In genomic region chr14:34843011-34843554, GRCh38 we compare ENCODE assay signal across 8 cellular contexts. TPM values are rescaled to one million over a fixed set of nuclear protein-coding genes. Genes with fewer than 3 reads are reported as not detected.
DNase-seq lines count a peak whose midpoint lies in the region; ATAC-seq and TF ChIP-seq lines count a peak whose summit lies in the region.

No MANE protein-coding gene starts in this region.

- no peak for DNase-seq in activated T-cell treated with anti-CD3 and anti-CD28 coated beads, Interleukin-2, amount 50 U/mL, for 4 hours
- no peak for DNase-seq in activated T-cell treated with anti-CD3 and anti-CD28 coated beads, Interleukin-2, amount 50 U/mL, for 1 hour
- peak; percentile 14 for DNase-seq in NCI-H446 treated with DMSO at 0.1 percent for 48 hours (lab: John Stamatoyannopoulos, UW)
- DNase-seq in breast epithelium (ENCODE audit: low spot score in 2 of 2) = no peak
- no peak for DNase-seq in mesothelial cell of epicardium (ENCODE audit: low spot score in 2 of 2, unreplicated experiment in 2 of 2)
- no peak for DNase-seq in neural progenitor cell (ENCODE audit: low spot score)

- no peaks in the 10 kb centered on the region for H3K9me3 ChIP-seq in breast epithelium
- H3K9me3 ChIP-seq in neural progenitor cell (ENCODE audit: low read depth) = no peaks in the 10 kb centered on the region

- TF ChIP-seq POLR2A in breast epithelium (IDR thresholded peaks at IDR 0.05) = no peak

- H3K27ac Mint-ChIP-seq in mesothelial cell of epicardium (peak overlapping the region; percentile 63), neural progenitor cell (no peak overlapping the region)

- H3K4me1 ChIP-seq in breast epithelium (no peaks in the 10 kb centered on the region), neural progenitor cell (no peaks in the 10 kb centered on the region)

- no peak overlapping the region for H3K4me3 Mint-ChIP-seq in activated T-cell treated with anti-CD3 and anti-CD28 coated beads, Interleukin-2, amount 50 U/mL, for 4 hours
- H3K4me3 Mint-ChIP-seq in mesothelial cell of epicardium (no peak overlapping the region), neural progenitor cell (no peak overlapping the region)

- peaks cover 25% of the 10 kb centered on the region for H3K4me1 Mint-ChIP-seq in activated T-cell treated with anti-CD3 and anti-CD28 coated beads, Interleukin-2, amount 50 U/mL, for 4 hours (ENCODE audit: low read depth)
- H3K4me1 Mint-ChIP-seq in mesothelial cell of epicardium (peaks cover 2% of the 10 kb centered on the region), neural progenitor cell (no peaks in the 10 kb centered on the region)

- no peaks in the 10 kb centered on the region for H3K27me3 ChIP-seq in breast epithelium
- H3K27me3 ChIP-seq in neural progenitor cell = no peaks in the 10 kb centered on the region

- peak; percentile 96 to 97 for ATAC-seq in activated T-cell treated with anti-CD3 and anti-CD28 coated beads, Interleukin-2, amount 50 U/mL, for 4 hours
- ATAC-seq in HG02970 (IDR thresholded peaks at IDR 0.05; ENCODE audit: low FRiP score, unreplicated experiment) = no peak
- ATAC-seq in HG02588 (IDR thresholded peaks at IDR 0.05; ENCODE audit: unreplicated experiment) = no peak

- H3K27me3 Mint-ChIP-seq in activated T-cell treated with anti-CD3 and anti-CD28 coated beads, Interleukin-2, amount 50 U/mL, for 4 hours (ENCODE audit: low read depth) = no peaks in the 10 kb centered on the region
- H3K27me3 Mint-ChIP-seq in mesothelial cell of epicardium (ENCODE audit: low read depth) = no peaks in the 10 kb centered on the region
- H3K27me3 Mint-ChIP-seq in neural progenitor cell (ENCODE audit: insufficient read depth, low read depth) = no peaks in the 10 kb centered on the region

- no peak overlapping the region for H3K9ac ChIP-seq in neural progenitor cell

- H3K27ac ChIP-seq in breast epithelium (peak overlapping the region; percentile 3 to 34), neural progenitor cell (no peak overlapping the region)

- TF ChIP-seq CTCF in breast epithelium (IDR thresholded peaks at IDR 0.05) = no peak
- no peak for TF ChIP-seq CTCF in mesothelial cell of epicardium (IDR thresholded peaks at IDR 0.05; ENCODE audit: unreplicated experiment)
- no peak for TF ChIP-seq CTCF in neural progenitor cell (IDR thresholded peaks at IDR 0.05)

- H2AFZ ChIP-seq in neural progenitor cell (replicated peaks) = no peak overlapping the region

- H4K20me1 ChIP-seq in neural progenitor cell (ENCODE audit: low read depth) = no peaks in the 10 kb centered on the region

- H3K36me3 Mint-ChIP-seq in activated T-cell treated with anti-CD3 and anti-CD28 coated beads, Interleukin-2, amount 50 U/mL, for 4 hours (ENCODE audit: insufficient read depth) = peaks cover 23% of the 10 kb centered on the region
- H3K36me3 Mint-ChIP-seq in mesothelial cell of epicardium (peaks cover 27% of the 10 kb centered on the region), neural progenitor cell (peaks cover 23% of the 10 kb centered on the region)

- no peak overlapping the region for H3K4me3 ChIP-seq in breast epithelium
- H3K4me3 ChIP-seq in neural progenitor cell = no peak overlapping the region

- no peak overlapping the region for H3K4me2 ChIP-seq in neural progenitor cell

- H3K79me2 ChIP-seq in neural progenitor cell (ENCODE audit: low read depth) = no peaks in the 10 kb centered on the region

- H3K9me3 Mint-ChIP-seq in activated T-cell treated with anti-CD3 and anti-CD28 coated beads, Interleukin-2, amount 50 U/mL, for 4 hours = no peaks in the 10 kb centered on the region
- H3K9me3 Mint-ChIP-seq in mesothelial cell of epicardium (no peaks in the 10 kb centered on the region), neural progenitor cell (no peaks in the 10 kb centered on the region)

- no peaks in the 10 kb centered on the region for H3F3A ChIP-seq in neural progenitor cell (ENCODE audit: low read depth)

- intact Hi-C loops in breast epithelium (cut with DNase I; ENCODE audit: low total_unique reads) = no loop called here

- no peaks in the 10 kb centered on the region for H3K36me3 ChIP-seq in breast epithelium
- H3K36me3 ChIP-seq in neural progenitor cell = no peaks in the 10 kb centered on the region

RNA-seq across cellular contexts. Expression of gene BAZ1A, which starts 32.1 kb away (rescaled TPM):
- 10 to 100 TPM; 70.8 to 79.5 (median 77.9) TPM for total RNA-seq in activated T-cell treated with anti-CD3 and anti-CD28 coated beads, Interleukin-2, amount 50 U/mL, for 4 hours
- total RNA-seq in breast epithelium (10 to 100 TPM; 34.1 to 65.3 (median 61.0) TPM), mesothelial cell of epicardium (42.3 to 43.2 TPM (median 42.5 TPM) in 3 replicates), neural progenitor cell (ENCODE audit: low replicate concordance) (8.5 and 11.5 TPM in 2 replicates)

Comparison
In these comparisons a context has a peak if more than half of its experiments do, and no peak if none do; other contexts are left out.
1. ATAC-seq: peak in activated T-cell treated with anti-CD3 and anti-CD28 coated beads, Interleukin-2, amount 50 U/mL, for 4 hours (2 of 2); none in HG02970 (single experiment) and HG02588 (single experiment).